In the genomic region with DNA sequence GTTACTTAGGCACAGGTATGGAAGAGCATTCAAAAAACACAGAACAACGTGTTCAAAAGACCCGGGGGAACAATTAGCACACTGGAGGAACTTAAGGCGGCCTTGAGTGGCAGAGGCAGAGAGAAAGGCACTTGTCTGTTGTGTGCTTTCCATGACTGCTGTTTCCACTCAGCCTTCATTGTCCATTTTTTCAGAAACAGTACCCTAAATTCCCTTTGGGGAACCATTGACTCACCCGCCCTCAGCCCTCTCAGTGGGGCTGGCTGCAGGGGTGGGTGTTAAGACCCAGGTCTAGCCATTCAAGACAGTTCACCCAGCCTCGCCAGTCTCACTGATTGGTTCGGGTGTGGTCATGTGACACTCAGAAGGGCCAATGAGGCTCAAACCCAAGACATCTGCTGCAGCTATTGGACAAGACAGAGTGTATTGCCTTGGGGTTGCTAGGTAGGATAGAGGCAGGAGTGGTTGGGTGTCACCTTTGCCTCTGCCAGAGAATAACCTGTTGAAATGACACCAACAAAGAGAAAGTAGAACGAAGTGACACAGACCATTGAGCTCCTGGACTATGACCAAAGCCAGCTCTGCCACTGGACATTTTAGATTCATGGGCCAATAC, we compare ENCODE assay signal across 1 cellular context.
A peak's percentile ranks its signal among the peaks of the same experiment; 100 is the strongest.
TF ChIP-seq lines count a peak whose summit lies in the region.

No MANE protein-coding gene starts in this region.

TF ChIP-seq in WTC11, 78 proteins besides CTCF, POLR2A, EP300 and RAD21 (continued from another document):
- TF ChIP-seq, protein P1, sequence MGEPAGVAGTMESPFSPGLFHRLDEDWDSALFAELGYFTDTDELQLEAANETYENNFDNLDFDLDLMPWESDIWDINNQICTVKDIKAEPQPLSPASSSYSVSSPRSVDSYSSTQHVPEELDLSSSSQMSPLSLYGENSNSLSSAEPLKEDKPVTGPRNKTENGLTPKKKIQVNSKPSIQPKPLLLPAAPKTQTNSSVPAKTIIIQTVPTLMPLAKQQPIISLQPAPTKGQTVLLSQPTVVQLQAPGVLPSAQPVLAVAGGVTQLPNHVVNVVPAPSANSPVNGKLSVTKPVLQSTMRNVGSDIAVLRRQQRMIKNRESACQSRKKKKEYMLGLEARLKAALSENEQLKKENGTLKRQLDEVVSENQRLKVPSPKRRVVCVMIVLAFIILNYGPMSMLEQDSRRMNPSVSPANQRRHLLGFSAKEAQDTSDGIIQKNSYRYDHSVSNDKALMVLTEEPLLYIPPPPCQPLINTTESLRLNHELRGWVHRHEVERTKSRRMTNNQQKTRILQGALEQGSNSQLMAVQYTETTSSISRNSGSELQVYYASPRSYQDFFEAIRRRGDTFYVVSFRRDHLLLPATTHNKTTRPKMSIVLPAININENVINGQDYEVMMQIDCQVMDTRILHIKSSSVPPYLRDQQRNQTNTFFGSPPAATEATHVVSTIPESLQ (CRISPR knock-in tag; IDR thresholded peaks at IDR 0.05): no peak
- TF ChIP-seq ETV6 (CRISPR knock-in tag; IDR thresholded peaks at IDR 0.05): no peak
- no peak for TF ChIP-seq ZNF219 (CRISPR knock-in tag; IDR thresholded peaks at IDR 0.05; ENCODE audit: borderline replicate concordance)
- no peak for TF ChIP-seq FOXP1 (CRISPR knock-in tag; IDR thresholded peaks at IDR 0.05; ENCODE audit: borderline replicate concordance)
- TF ChIP-seq, protein P2, sequence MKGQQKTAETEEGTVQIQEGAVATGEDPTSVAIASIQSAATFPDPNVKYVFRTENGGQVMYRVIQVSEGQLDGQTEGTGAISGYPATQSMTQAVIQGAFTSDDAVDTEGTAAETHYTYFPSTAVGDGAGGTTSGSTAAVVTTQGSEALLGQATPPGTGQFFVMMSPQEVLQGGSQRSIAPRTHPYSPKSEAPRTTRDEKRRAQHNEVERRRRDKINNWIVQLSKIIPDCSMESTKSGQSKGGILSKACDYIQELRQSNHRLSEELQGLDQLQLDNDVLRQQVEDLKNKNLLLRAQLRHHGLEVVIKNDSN (CRISPR knock-in tag; IDR thresholded peaks at IDR 0.05): peak; percentile 92
